ENCODE assay signal across 18 cellular contexts in the genomic region with DNA sequence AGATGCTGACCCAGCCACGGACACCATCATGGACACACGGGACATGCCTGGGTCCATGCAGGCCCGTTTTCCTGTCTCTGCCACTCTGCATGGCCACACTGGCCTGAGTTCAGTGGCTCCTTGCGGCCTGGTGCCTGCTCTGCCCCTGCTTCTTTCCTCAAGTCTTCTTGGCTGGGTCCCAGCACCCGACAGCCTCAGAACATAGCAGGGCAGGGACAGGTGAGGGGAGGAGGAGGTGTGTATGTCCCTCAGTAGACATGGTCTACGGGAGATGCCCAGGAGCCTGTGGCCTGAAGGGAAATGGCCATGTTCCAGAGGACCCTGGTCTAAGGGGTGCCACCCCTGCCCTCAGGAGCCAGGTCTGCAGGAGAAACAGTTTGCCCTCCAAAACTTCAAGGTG. TPM values are rescaled to one million over a fixed set of nuclear protein-coding genes. Genes with fewer than 3 reads are reported as not detected.
DNase-seq lines count a peak whose midpoint lies in the region; ATAC-seq and TF ChIP-seq lines count a peak whose summit lies in the region.
"Had no signal": no experiment of that assay in that cellular context is flagged by ENCODE, and none has a peak within 500 bp of the region (broad histone marks: within the 10 kb centered on the region; RNA-seq: fewer than 3 reads in every experiment).

No MANE protein-coding gene starts in this region.

- 87% methylated on average over 3 of the region's 6 CpGs for WGBS in esophagus muscularis mucosa

- H3K36me3 ChIP-seq in ascending aorta, result no peaks in the 10 kb centered on the region
- no peaks in the 10 kb centered on the region for H3K36me3 ChIP-seq in esophagus muscularis mucosa
- H3K36me3 ChIP-seq in muscle layer of colon (ENCODE audit: insufficient read depth, low read length), result no peaks in the 10 kb centered on the region
- H3K36me3 ChIP-seq in tibial artery, result no peaks in the 10 kb centered on the region
- H3K36me3 ChIP-seq: BLaER1 treated with 17β-estradiol and CSF1 and Interleukin-3, amounts not matched to agents 10 nM and 100 nM had no signal

- TF ChIP-seq CTCF in ascending aorta (IDR thresholded peaks at IDR 0.05) (no peak), esophagus muscularis mucosa (IDR thresholded peaks at IDR 0.05) (no peak), tibial artery (IDR thresholded peaks at IDR 0.05) (no peak)

- H3K9me3 ChIP-seq in ascending aorta (no peaks in the 10 kb centered on the region), esophagus muscularis mucosa (no peaks in the 10 kb centered on the region), muscle layer of colon (ENCODE audit: low read length) (no peaks in the 10 kb centered on the region), tibial artery (no peaks in the 10 kb centered on the region)
- H3K9me3 ChIP-seq: BLaER1 treated with 17β-estradiol and CSF1 and Interleukin-3, amounts not matched to agents 10 nM and 100 nM had no signal

- intact Hi-C loops in ascending aorta (cut with DNase I), result no loop called here
- intact Hi-C loops in esophagus muscularis mucosa (cut with DNase I), result no loop called here
- intact Hi-C loops in tibial artery (cut with DNase I; ENCODE audit: low total_unique reads), result loop anchor here (5.0 kb wide), 1 partner anchor 107 kb away; no protein-coding TSS in a partner anchor

- no peak for ATAC-seq in HG02973 (IDR thresholded peaks at IDR 0.05; ENCODE audit: unreplicated experiment)
- ATAC-seq in GM21737 (IDR thresholded peaks at IDR 0.05; ENCODE audit: unreplicated experiment), result no peak
- ATAC-seq: CD8-positive, alpha-beta T cell had no signal

- H3K4me1 ChIP-seq in ascending aorta, result peaks cover 33 to 61% of the 10 kb centered on the region in 2 donors
- peaks cover 81 to 100% (median 99%) of the 10 kb centered on the region in 4 donors for H3K4me1 ChIP-seq in esophagus muscularis mucosa
- peaks cover 54% of the 10 kb centered on the region for H3K4me1 ChIP-seq in muscle layer of colon (ENCODE audit: insufficient read depth, low read length)
- H3K4me1 ChIP-seq in tibial artery, result peaks cover 0 to 100% (median 90%) of the 10 kb centered on the region in 4 donors

- TF ChIP-seq POLR2A in esophagus muscularis mucosa (IDR thresholded peaks at IDR 0.05; ENCODE audit: low read depth), result no peak

- H3K27me3 ChIP-seq in ascending aorta, result no peaks in the 10 kb centered on the region
- H3K27me3 ChIP-seq in esophagus muscularis mucosa, result no peaks in the 10 kb centered on the region
- H3K27me3 ChIP-seq in muscle layer of colon (ENCODE audit: control insufficient read depth in 1 of 2, insufficient read depth in 2 of 2, low read length in 2 of 2), result no peaks in the 10 kb centered on the region
- no peaks in the 10 kb centered on the region for H3K27me3 ChIP-seq in tibial artery

- TF ChIP-seq EP300 in esophagus muscularis mucosa (IDR thresholded peaks at IDR 0.05), result no peak

- H3K27ac ChIP-seq in ascending aorta (peak overlapping the region; percentile 92 to 97), esophagus muscularis mucosa (replicated peaks in 1 of 4) (peak overlapping the region; percentile 84 to 90 (median 88)), muscle layer of colon (ENCODE audit: low read depth, low read length) (peak overlapping the region; percentile 84), tibial artery (peak overlapping the region; percentile 87 to 92)
- H3K27ac ChIP-seq: KMS-11 had no signal

- H3K4me3 ChIP-seq in ascending aorta (no peak overlapping the region), esophagus muscularis mucosa (no peak overlapping the region), muscle layer of colon (ENCODE audit: low read depth in 1 of 2, low read length in 2 of 2) (no peak overlapping the region), tibial artery (no peak overlapping the region)
- H3K4me3 ChIP-seq: BLaER1 treated with 17β-estradiol and CSF1 and Interleukin-3, amounts not matched to agents 10 nM and 100 nM had no signal

- H3K9ac ChIP-seq in muscle layer of colon (ENCODE audit: low read length), result no peak overlapping the region
- H3K9ac ChIP-seq: KMS-11 had no signal

- DNase-seq in ascending aorta (ENCODE audit: low spot score in 2 of 2), result no peak
- DNase-seq in esophagus muscularis mucosa (ENCODE audit: extremely low spot score), result no peak
- DNase-seq in tibial artery, result no peak
- DNase-seq in cortex of kidney (lab: John Stamatoyannopoulos, UW), result no peak
- DNase-seq: Calu3; CD8-positive, alpha-beta T cell; MV-4-11; NCI-H187 treated with DMSO at 0.1 percent for 48 hours; NCI-H2227 treated with DMSO at 0.1 percent for 48 hours; NCI-H510A treated with DMSO at 0.1 percent for 48 hours; OCI-M1; SHP77 treated with DMSO at 0.1 percent for 48 hours had no signal

RNA-seq across cellular contexts. Expression of a gene that starts 2.2 kb away (rescaled TPM):
- total RNA-seq in ascending aorta (2,113 TPM), esophagus muscularis mucosa (100 to 1,000 TPM; 362 to 578 (median 513) TPM)

RNA-seq across cellular contexts. Expression of a gene that starts 54.3 kb away (rescaled TPM):
- not detected for total RNA-seq in ascending aorta
- total RNA-seq in esophagus muscularis mucosa, result not detected
- total RNA-seq: Calu3; CD8-positive, alpha-beta T cell; HT-29 had no signal
